34 cellular contexts compared by ENCODE assay signal in genomic region chr2:121055088-121055487, GRCh38.
"Had no signal": no experiment of that assay in that cellular context is flagged by ENCODE, and none has a peak within 500 bp of the region (broad histone marks: within the 10 kb centered on the region; RNA-seq: fewer than 3 reads in every experiment).

No MANE protein-coding gene starts in this region.

- H3K27me3 ChIP-seq: MG63 had no signal

- H3K27ac ChIP-seq: KMS-11 had no signal

- H3K36me3 ChIP-seq: MG63 had no signal

- H3K4me2 ChIP-seq: KMS-11 had no signal

- H3K9me3 ChIP-seq: MG63 had no signal

- H3K9ac ChIP-seq: KMS-11 had no signal

- DNase-seq: Karpas-422, Kasumi-1, MG63, MM.1S, MV-4-11, NCI-H1048, NCI-H1092, NCI-H1092 treated with DMSO at 0.1 percent for 48 hours, NCI-H1105, NCI-H1105 treated with DMSO at 0.1 percent for 48 hours, NCI-H1417, NCI-H1417 treated with DMSO at 0.1 percent for 48 hours, NCI-H1436 treated with DMSO at 0.1 percent for 48 hours, NCI-H146, NCI-H1694, NCI-H1694 treated with DMSO at 0.1 percent for 48 hours, NCI-H187, NCI-H187 treated with DMSO at 0.1 percent for 48 hours, NCI-H1930, NCI-H2029, NCI-H2029 treated with DMSO at 0.1 percent for 48 hours, NCI-H2081, NCI-H2081 treated with DMSO at 0.1 percent for 48 hours, NCI-H2107, NCI-H2171, NCI-H2171 treated with DMSO at 0.1 percent for 48 hours, NCI-H2227 treated with DMSO at 0.1 percent for 48 hours, NCI-H226, NCI-H345, NCI-H446, NCI-H446 treated with DMSO at 0.1 percent for 48 hours, NCI-H510A, NCI-H510A treated with DMSO at 0.1 percent for 48 hours had no signal

- H3K4me3 ChIP-seq: MG63 had no signal
